16 cellular contexts compared by ENCODE assay signal in genomic region chr2:189045836-189046235, GRCh38.
A peak's percentile ranks its signal among the peaks of the same experiment; 100 is the strongest.
DNase-seq lines count a peak whose midpoint lies in the region; ATAC-seq, FAIRE-seq and TF ChIP-seq lines count a peak whose summit lies in the region.
"Had no signal": no experiment of that assay in that cellular context is flagged by ENCODE, and none has a peak within 500 bp of the region (broad histone marks: within the 10 kb centered on the region; RNA-seq: fewer than 3 reads in every experiment).

No MANE protein-coding gene starts in this region.

- intact Hi-C loops in dorsolateral prefrontal cortex (cut with DNase I): no loop called here
- intact Hi-C loops in OCI-LY7 (cut with micrococcal nuclease; ENCODE audit: unreplicated experiment): no loop called here

- no peaks in the 10 kb centered on the region for H3K36me3 ChIP-seq in OCI-LY7 (ENCODE audit: insufficient read depth, low read length)
- H3K36me3 ChIP-seq: BLaER1 treated with 17β-estradiol and CSF1 and Interleukin-3, amounts not matched to agents 10 nM and 100 nM; HAP-1 had no signal

- no peaks in the 10 kb centered on the region for H3K79me2 ChIP-seq in OCI-LY7 (ENCODE audit: insufficient read depth, low read depth, low read length)

- H3K4me1 ChIP-seq in OCI-LY7 (ENCODE audit: insufficient read depth, low read length, poor library complexity, severe bottlenecking): no peaks in the 10 kb centered on the region
- H3K4me1 ChIP-seq: BLaER1 treated with 17β-estradiol and CSF1 and Interleukin-3, amounts not matched to agents 10 nM and 100 nM had no signal

- peaks cover 22% of the 10 kb centered on the region for H3K4me1 Mint-ChIP-seq in HFFc6 (ENCODE audit: low read depth)
- H3K4me1 Mint-ChIP-seq in WTC11: no peaks in the 10 kb centered on the region
- H3K4me1 Mint-ChIP-seq: B cell had no signal

- 0 out of 2 replicates have a peak overlapping the region, but pooled peaks have one; percentile 0 for H3K27ac Mint-ChIP-seq in HFFc6
- H3K27ac Mint-ChIP-seq in WTC11: no peak overlapping the region
- H3K27ac Mint-ChIP-seq: B cell; CD8-positive, alpha-beta T cell had no signal

- H3K4me2 ChIP-seq in OCI-LY7 (ENCODE audit: low read length): no peak overlapping the region
- H3K4me2 ChIP-seq: BLaER1 treated with 17β-estradiol and CSF1 and Interleukin-3, amounts not matched to agents 10 nM and 100 nM had no signal

- ATAC-seq in WTC11: no peak
- ATAC-seq: CD8-positive, alpha-beta T cell; GM12878 had no signal

- no peak overlapping the region for H2AFZ ChIP-seq in OCI-LY7 (ENCODE audit: low read length)

- no peaks in the 10 kb centered on the region for H3K9me2 ChIP-seq in OCI-LY7 (ENCODE audit: insufficient read depth, low read length)

- H3K4me3 Mint-ChIP-seq in HFFc6 (no peak overlapping the region), WTC11 (no peak overlapping the region)
- H3K4me3 Mint-ChIP-seq: B cell; CD8-positive, alpha-beta T cell had no signal

- no peaks in the 10 kb centered on the region for H3K9me3 ChIP-seq in OCI-LY7 (ENCODE audit: low read length)
- H3K9me3 ChIP-seq: BLaER1 treated with 17β-estradiol and CSF1 and Interleukin-3, amounts not matched to agents 10 nM and 100 nM; HAP-1 had no signal

- no peak for DNase-seq in HFFc6
- DNase-seq in WTC11 (ENCODE audit: low spot score): no peak
- DNase-seq in NCI-H510A (lab: John Stamatoyannopoulos, UW): no peak
- DNase-seq in dorsolateral prefrontal cortex: no peak
- no peak for DNase-seq in iPS-NIHi7 (ENCODE audit: extremely low spot score)
- DNase-seq in OCI-LY7 (ENCODE audit: low spot score): no peak
- DNase-seq: Calu3; CD8-positive, alpha-beta T cell; DMS79 treated with DMSO at 0.1 percent for 48 hours had no signal

- H3K9me3 Mint-ChIP-seq in HFFc6 (no peaks in the 10 kb centered on the region), WTC11 (no peaks in the 10 kb centered on the region)
- H3K9me3 Mint-ChIP-seq: CD8-positive, alpha-beta T cell had no signal

- no peak for TF ChIP-seq CTCF in HFFc6 (IDR thresholded peaks at IDR 0.05)
- TF ChIP-seq CTCF in WTC11 (IDR thresholded peaks at IDR 0.05): no peak
- no peak for TF ChIP-seq CTCF in dorsolateral prefrontal cortex (IDR thresholded peaks at IDR 0.05 in 54 of 56, conservative IDR thresholded peaks at IDR 0.05 in 2 of 56; ENCODE audit: low read depth in 1 of 56, partially characterized antibody in 56 of 56)
- no peak for TF ChIP-seq CTCF in OCI-LY7 (conservative IDR thresholded peaks at IDR 0.05; ENCODE audit: low read length)

- H3K4me3 ChIP-seq in dorsolateral prefrontal cortex (no peak overlapping the region), OCI-LY7 (ENCODE audit: low read depth, low read length, poor library complexity, severe bottlenecking) (no peak overlapping the region)
- H3K4me3 ChIP-seq: BLaER1 treated with 17β-estradiol and CSF1 and Interleukin-3, amounts not matched to agents 10 nM and 100 nM; GM12878; HAP-1 had no signal

- CTCF ChIA-PET in WTC11 (lab: Charles Lee): no interaction called here
- CTCF ChIA-PET in OCI-LY7 (lab: Charles Lee; ENCODE audit: unreplicated experiment): no interaction called here

- no peak overlapping the region for H3K27ac ChIP-seq in dorsolateral prefrontal cortex
- no peak overlapping the region for H3K27ac ChIP-seq in OCI-LY7 (ENCODE audit: low read depth, low read length, poor library complexity, severe bottlenecking)
- H3K27ac ChIP-seq: 22Rv1; BLaER1 treated with 17β-estradiol and CSF1 and Interleukin-3, amounts not matched to agents 10 nM and 100 nM had no signal

- H3K36me3 Mint-ChIP-seq in HFFc6 (ENCODE audit: low read depth): peaks cover 57% of the 10 kb centered on the region
- H3K36me3 Mint-ChIP-seq in WTC11: no peaks in the 10 kb centered on the region
- H3K36me3 Mint-ChIP-seq: CD8-positive, alpha-beta T cell had no signal

- no peaks in the 10 kb centered on the region for H4K20me1 ChIP-seq in OCI-LY7 (ENCODE audit: insufficient read depth, low read length)
- H4K20me1 ChIP-seq: BLaER1 treated with 17β-estradiol and CSF1 and Interleukin-3, amounts not matched to agents 10 nM and 100 nM had no signal

- POLR2A ChIA-PET in WTC11 (lab: Charles Lee): no interaction called here
- POLR2A ChIA-PET in OCI-LY7 (lab: Charles Lee): interaction anchor here (0.5 kb wide), 1 partner anchor 631 kb away, joined by 3 read pairs; no protein-coding TSS in a partner anchor

- H3K27me3 ChIP-seq in dorsolateral prefrontal cortex: no peaks in the 10 kb centered on the region
- H3K27me3 ChIP-seq: BLaER1 treated with 17β-estradiol and CSF1 and Interleukin-3, amounts not matched to agents 10 nM and 100 nM had no signal

- BruUV-seq in OCI-LY7 (replicated peaks; lab: Mats Ljungman, UMichigan): no TSS peak

- FAIRE-seq in A204.1 (lab: Jason Lieb, UNC) (peak; percentile 64), endometrium (lab: Jason Lieb, UNC) (peak; percentile 41)

- H3K27me3 Mint-ChIP-seq in HFFc6 (ENCODE audit: insufficient read depth) (peaks cover 4% of the 10 kb centered on the region), WTC11 (ENCODE audit: low read depth) (no peaks in the 10 kb centered on the region)
- H3K27me3 Mint-ChIP-seq: B cell had no signal

TF ChIP-seq in WTC11, 78 proteins besides CTCF, POLR2A, EP300 and RAD21:
- peak; percentile 98 for TF ChIP-seq HMGA2 (CRISPR knock-in tag; IDR thresholded peaks at IDR 0.05)
- TF ChIP-seq ZNF121 (CRISPR knock-in tag; IDR thresholded peaks at IDR 0.05): no peak
